Comparison of ENCODE assay signal across 28 cellular contexts in the genomic region with DNA sequence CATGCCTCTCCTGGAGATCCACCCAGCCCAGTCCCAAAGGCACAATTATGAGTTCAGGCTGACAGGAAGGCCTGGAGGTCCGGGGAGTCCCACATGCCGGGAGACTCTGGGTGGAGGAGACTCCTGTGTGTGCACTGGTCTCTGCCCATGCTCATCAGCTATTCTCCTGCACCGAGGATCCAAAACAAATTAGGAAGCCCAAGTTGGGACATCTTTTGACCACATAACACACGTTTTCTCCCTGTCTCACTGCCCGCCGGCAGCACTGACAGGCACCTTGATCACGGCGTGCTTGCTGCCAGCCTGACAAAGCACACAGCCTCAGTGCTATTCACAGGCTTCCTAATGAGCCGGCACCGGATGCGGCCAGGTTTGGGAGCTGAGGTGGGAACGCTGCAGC.
"Had no signal": no experiment of that assay in that cellular context is flagged by ENCODE, and none has a peak within 500 bp of the region (broad histone marks: within the 10 kb centered on the region; RNA-seq: fewer than 3 reads in every experiment).

No MANE protein-coding gene starts in this region.

- H3K27me3 ChIP-seq: neutrophil, ovary, right lobe of liver, sigmoid colon, stomach, thyroid gland, tibial nerve, upper lobe of right lung, uterus had no signal

- H3K27ac Mint-ChIP-seq: naive thymus-derived CD4-positive, alpha-beta T cell; natural killer cell; nephron; progenitor cell of endocrine pancreas; stimulated activated memory B cell treated with anti-CD40 and anti-IgM and Interleukin-4, amounts not matched to agents 10 μg/mL and 1 μg/mL and 100 μg/mL, for 72 hours had no signal

- ATAC-seq: naive thymus-derived CD4-positive, alpha-beta T cell; psoas muscle; right cardiac atrium; right lobe of liver; stimulated activated memory B cell treated with anti-CD40 and anti-IgM and Interleukin-4, amounts not matched to agents 10 μg/mL and 1 μg/mL and 100 μg/mL, for 72 hours; stimulated activated naive CD8-positive, alpha-beta T cell treated with anti-CD3 and anti-CD28 coated beads, Interleukin-15, Interleukin-2, amounts not matched to agents 100 U/mL and 50 U/mL, for 24 hours; upper lobe of right lung had no signal

- H3K36me3 ChIP-seq: neutrophil, ovary, right lobe of liver, sigmoid colon, thoracic aorta, thyroid gland, tibial nerve, upper lobe of right lung, uterus had no signal

- H3K9me3 ChIP-seq: neutrophil, ovary, right lobe of liver, thyroid gland, uterus had no signal

- H3K4me1 ChIP-seq: parathyroid adenoma, psoas muscle, right lobe of liver, sigmoid colon, stomach, thyroid gland, tibial nerve, upper lobe of right lung, uterus had no signal

- H3K9ac ChIP-seq: parathyroid adenoma had no signal

- H3K27ac ChIP-seq: neutrophil, ovary, parathyroid adenoma, psoas muscle, right lobe of liver, sigmoid colon, stomach, thoracic aorta, thyroid gland, tibial nerve, upper lobe of right lung, uterus had no signal

- DNase-seq: naive thymus-derived CD4-positive, alpha-beta T cell; natural killer cell; nucleus accumbens; ovary; posterior cingulate gyrus; psoas muscle; right cardiac atrium; right lobe of liver; sigmoid colon; small intestine; stimulated activated CD4-positive, alpha-beta T cell treated with anti-CD3 and anti-CD28 coated beads, Interleukin-15, amount 100 ng/mL, for 24 hours; stimulated activated CD4-positive, alpha-beta T cell treated with anti-CD3 and anti-CD28 coated beads, Interleukin-2, amount 100 ng/mL, for 24 hours; stimulated activated CD4-positive, alpha-beta T cell treated with anti-CD3 and anti-CD28 coated beads, Interleukin-2, amount 100 ng/mL, for 48 hours; stimulated activated CD4-positive, alpha-beta T cell treated with anti-CD3 and anti-CD28 coated beads, Interleukin-4, amount 100 ng/mL, for 24 hours; stimulated activated naive CD4-positive, alpha-beta T cell; stimulated activated naive CD8-positive, alpha-beta T cell treated with anti-CD3 and anti-CD28 coated beads, Interleukin-15, Interleukin-2, amounts not matched to agents 100 U/mL and 50 U/mL, for 24 hours; stomach; thyroid gland; trophoblast cell; upper lobe of right lung; uterus had no signal

- H3K27me3 Mint-ChIP-seq: progenitor cell of endocrine pancreas; stimulated activated memory B cell treated with anti-CD40 and anti-IgM and Interleukin-4, amounts not matched to agents 10 μg/mL and 1 μg/mL and 100 μg/mL, for 72 hours had no signal

- FAIRE-seq: small intestine had no signal

- H3K4me3 Mint-ChIP-seq: naive thymus-derived CD4-positive, alpha-beta T cell; natural killer cell; nephron; stimulated activated memory B cell treated with anti-CD40 and anti-IgM and Interleukin-4, amounts not matched to agents 10 μg/mL and 1 μg/mL and 100 μg/mL, for 72 hours had no signal

- H3K4me3 ChIP-seq: ovary, psoas muscle, right lobe of liver, sigmoid colon, stomach, thoracic aorta, thyroid gland, tibial nerve, upper lobe of right lung, uterus had no signal

- H3K4me1 Mint-ChIP-seq: naive thymus-derived CD4-positive, alpha-beta T cell; natural killer cell; nephron; stimulated activated memory B cell treated with anti-CD40 and anti-IgM and Interleukin-4, amounts not matched to agents 10 μg/mL and 1 μg/mL and 100 μg/mL, for 72 hours had no signal

- H3K36me3 Mint-ChIP-seq: natural killer cell; stimulated activated memory B cell treated with anti-CD40 and anti-IgM and Interleukin-4, amounts not matched to agents 10 μg/mL and 1 μg/mL and 100 μg/mL, for 72 hours had no signal
